ENCODE assay signal across 16 cellular contexts in genomic region chr11:84140386-84141169, GRCh38.
"Had no signal": no experiment of that assay in that cellular context is flagged by ENCODE, and none has a peak within 500 bp of the region (broad histone marks: within the 10 kb centered on the region; RNA-seq: fewer than 3 reads in every experiment).

No MANE protein-coding gene starts in this region.

- H3K27me3 ChIP-seq: cardiac muscle cell, colonic mucosa, gastroesophageal sphincter, ovary, right lobe of liver, upper lobe of left lung had no signal

- DNase-seq: activated CD4-positive, alpha-beta T cell treated with anti-CD3 and anti-CD28 coated beads, Interleukin-2, amount 50 U/mL, for 48 hours; activated gamma-delta T cell; colonic mucosa; left ventricle myocardium inferior; natural killer cell; ovary; right lobe of liver; small intestine; stimulated activated CD4-positive, alpha-beta T cell treated with anti-CD3 and anti-CD28 coated beads, Interleukin-15, amount 100 ng/mL, for 24 hours; stimulated activated CD4-positive, alpha-beta T cell treated with anti-CD3 and anti-CD28 coated beads, Interleukin-2, amount 100 ng/mL, for 48 hours; stimulated activated naive CD8-positive, alpha-beta T cell treated with anti-CD3 and anti-CD28 coated beads, Interleukin-15, amount 100 ng/mL, for 72 hours; T-helper 17 cell; upper lobe of left lung had no signal

- H3K4me3 ChIP-seq: cardiac muscle cell, colonic mucosa, gastroesophageal sphincter, left ventricle myocardium inferior, ovary, right lobe of liver, thoracic aorta, upper lobe of left lung had no signal

- ATAC-seq: gastroesophageal sphincter; natural killer cell; right lobe of liver; stimulated activated naive CD8-positive, alpha-beta T cell treated with anti-CD3 and anti-CD28 coated beads, Interleukin-15, amount 100 ng/mL, for 72 hours; T-helper 17 cell had no signal

- H3K27ac ChIP-seq: cardiac muscle cell, colonic mucosa, gastroesophageal sphincter, left ventricle myocardium inferior, ovary, right lobe of liver, thoracic aorta, upper lobe of left lung had no signal
